10 cellular contexts compared by ENCODE assay signal in the genomic region with DNA sequence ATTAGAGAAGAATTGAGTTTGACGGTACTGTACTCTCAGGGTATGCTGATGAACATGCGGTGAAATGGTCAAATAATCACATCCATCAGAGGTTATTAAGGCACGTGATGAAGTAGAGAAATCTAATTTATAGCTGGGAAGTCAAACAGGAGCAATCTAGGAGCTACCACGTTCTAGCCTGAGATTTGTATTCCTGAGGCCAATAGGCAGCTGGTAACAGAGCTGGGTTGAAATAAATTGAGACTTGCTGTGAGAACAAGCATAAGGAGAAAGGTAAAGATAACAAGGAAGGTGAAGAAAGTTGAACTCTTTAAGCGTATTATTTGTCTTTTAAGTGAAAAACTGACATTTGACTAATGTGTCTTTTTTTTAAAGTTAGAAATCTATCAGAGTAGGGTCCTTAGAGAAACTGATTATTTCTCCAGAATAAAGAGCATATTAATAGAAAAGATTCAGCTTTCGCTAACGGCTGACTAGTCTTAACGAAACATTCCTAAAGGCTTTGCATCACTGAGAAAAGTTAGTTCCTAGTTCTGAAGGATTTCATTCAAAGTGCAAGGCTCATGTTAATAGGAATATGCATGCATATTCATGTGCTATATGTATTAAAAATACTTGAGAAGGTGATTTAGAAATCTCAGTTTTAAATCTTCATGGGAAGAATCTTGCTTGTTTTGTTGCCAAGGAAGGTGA. TPM values are rescaled to one million over a fixed set of nuclear protein-coding genes. Genes with fewer than 3 reads are reported as not detected.
DNase-seq lines count a peak whose midpoint lies in the region; ATAC-seq and TF ChIP-seq lines count a peak whose summit lies in the region.
"Had no signal": no experiment of that assay in that cellular context is flagged by ENCODE, and none has a peak within 500 bp of the region (broad histone marks: within the 10 kb centered on the region; RNA-seq: fewer than 3 reads in every experiment).

No MANE protein-coding gene starts in this region.

- no peaks in the 10 kb centered on the region for H3K9me3 Mint-ChIP-seq in Calu3 (ENCODE audit: low read depth, unreplicated experiment)

- H3K4me3 ChIP-seq in SK-N-MC (peak overlapping the region; percentile 72), fibroblast of the aortic adventitia (ENCODE audit: low read depth, low read length) (no peak overlapping the region), rectal smooth muscle tissue (ENCODE audit: low read length) (no peak overlapping the region)

- H3K4me1 Mint-ChIP-seq in Calu3 (ENCODE audit: low read depth, unreplicated experiment) = peaks cover 70% of the 10 kb centered on the region

- H3K27me3 Mint-ChIP-seq in Calu3 (ENCODE audit: unreplicated experiment) = no peaks in the 10 kb centered on the region

- DNase-seq in Calu3 (no peak), SK-N-MC (ENCODE audit: low read depth, low spot score) (no peak), fibroblast of the aortic adventitia (ENCODE audit: low read depth) (peak; percentile 16), NCI-H2171 (lab: John Stamatoyannopoulos, UW) (no peak), SKM-1 (lab: John Stamatoyannopoulos, UW; ENCODE audit: unreplicated experiment) (no peak)
- DNase-seq: activated naive CD4-positive, alpha-beta T cell; stimulated activated CD4-positive, alpha-beta T cell treated with anti-CD3 and anti-CD28 coated beads, Interleukin-12 subunit alpha, Interleukin-12 subunit beta, amount 100 ng/mL, for 4 hours had no signal

- peaks cover 61% of the 10 kb centered on the region for H3K36me3 Mint-ChIP-seq in Calu3 (ENCODE audit: insufficient read depth, unreplicated experiment)

- no peaks in the 10 kb centered on the region for H3K36me3 ChIP-seq in SK-N-MC (ENCODE audit: insufficient read depth, low read length)
- H3K36me3 ChIP-seq in rectal smooth muscle tissue (ENCODE audit: control insufficient read depth, insufficient read depth, low read length) = no peaks in the 10 kb centered on the region

- H3K4me1 ChIP-seq in rectal smooth muscle tissue (ENCODE audit: control insufficient read depth, insufficient read depth, low read length) = peaks cover 39% of the 10 kb centered on the region

- H3K9ac ChIP-seq in SK-N-MC (ENCODE audit: insufficient read length) = no peak overlapping the region
- H3K9ac ChIP-seq in rectal smooth muscle tissue (ENCODE audit: low read length) = no peak overlapping the region

- intact Hi-C loops in Calu3 (cut with micrococcal nuclease; ENCODE audit: unreplicated experiment) = loop anchor here (2.0 kb wide), 1 partner anchor 58 kb away; no protein-coding TSS in a partner anchor

- H3K27me3 ChIP-seq in rectal smooth muscle tissue (ENCODE audit: control insufficient read depth, insufficient read depth, low read length) = no peaks in the 10 kb centered on the region

- CTCF ChIA-PET in Calu3 (lab: Charles Lee) = interaction anchor here (1.5 kb wide), 1 partner anchor 9 kb away, joined by 3 read pairs; no protein-coding TSS in a partner anchor

- H3K9me3 ChIP-seq in SK-N-MC (ENCODE audit: low read depth, low read length) = no peaks in the 10 kb centered on the region

- peak overlapping the region; percentile 65 for H3K4me3 Mint-ChIP-seq in Calu3 (ENCODE audit: low read depth, unreplicated experiment)

- peak overlapping the region; percentile 100 for H3K27ac Mint-ChIP-seq in Calu3 (ENCODE audit: unreplicated experiment)

- ATAC-seq in HG03095 (IDR thresholded peaks at IDR 0.05; ENCODE audit: unreplicated experiment) = no peak
- ATAC-seq in GM19023 (IDR thresholded peaks at IDR 0.05; ENCODE audit: unreplicated experiment) = no peak

- TF ChIP-seq CTCF in Calu3 (IDR thresholded peaks at IDR 0.05; ENCODE audit: unreplicated experiment) (no peak), fibroblast of the aortic adventitia (IDR thresholded peaks at IDR 0.05; ENCODE audit: insufficient read depth, low read length) (no peak)

- no TSS peak for BruUV-seq in Calu3 (replicated peaks; lab: Mats Ljungman, UMichigan)

- H3K27ac ChIP-seq in SK-N-MC = peak overlapping the region; percentile 96
- H3K27ac ChIP-seq in rectal smooth muscle tissue (ENCODE audit: low read depth, low read length) = peak overlapping the region; percentile 98

RNA-seq across cellular contexts. Expression of gene WEE1, which starts 5.2 kb away (rescaled TPM):
- total RNA-seq in Calu3 (2022) = 50.7 and 53.6 TPM in 2 replicates
- total RNA-seq in fibroblast of the aortic adventitia (ENCODE audit: low replicate concordance) = 26.3 and 51.1 TPM in 2 replicates
